In genomic region chr9:106916491-106917235, GRCh38 we compare ENCODE assay signal across 9 cellular contexts. TPM values are rescaled to one million over a fixed set of nuclear protein-coding genes. Genes with fewer than 3 reads are reported as not detected.
DNase-seq lines count a peak whose midpoint lies in the region; ATAC-seq and TF ChIP-seq lines count a peak whose summit lies in the region.
"Had no signal": no experiment of that assay in that cellular context is flagged by ENCODE, and none has a peak within 500 bp of the region (broad histone marks: within the 10 kb centered on the region; RNA-seq: fewer than 3 reads in every experiment).

No MANE protein-coding gene starts in this region.

- no peak overlapping the region for H3K4me3 Mint-ChIP-seq in CD8-positive, alpha-beta memory T cell
- no peak overlapping the region for H3K4me3 Mint-ChIP-seq in activated CD4-positive, alpha-beta T cell treated with anti-CD3 and anti-CD28 coated beads, Interleukin-2, amount 10 ng/mL, durations not matched to agents 24 days and 14 days

- CTCF ChIA-PET in CD8-positive, alpha-beta memory T cell (lab: Charles Lee) = no interaction called here

- 38 to 41% methylated on average over 8 of the region's 8 CpGs for WGBS in testis, 2 donors

- H3K27ac ChIP-seq in testis = peak overlapping the region; percentile 14 to 70
- H3K27ac ChIP-seq in CD8-positive, alpha-beta memory T cell (ENCODE audit: low read depth, low read length) = no peak overlapping the region

- H3K4me3 ChIP-seq in astrocyte of the cerebellum (ENCODE audit: low read depth, low read length) = no peak overlapping the region
- no peak overlapping the region for H3K4me3 ChIP-seq in testis
- H3K4me3 ChIP-seq in CD8-positive, alpha-beta memory T cell (ENCODE audit: low read length) = no peak overlapping the region

- H3K9me3 Mint-ChIP-seq in CD8-positive, alpha-beta memory T cell = peaks cover 0 to 5% (median 0%) of the 10 kb centered on the region in 5 donors
- H3K9me3 Mint-ChIP-seq in activated CD4-positive, alpha-beta T cell treated with anti-CD3 and anti-CD28 coated beads, Interleukin-2, amount 10 ng/mL, durations not matched to agents 24 days and 14 days = peaks cover 7% of the 10 kb centered on the region

- no peak overlapping the region for H3K27ac Mint-ChIP-seq in CD8-positive, alpha-beta memory T cell
- H3K27ac Mint-ChIP-seq in activated CD4-positive, alpha-beta T cell treated with anti-CD3 and anti-CD28 coated beads, Interleukin-2, amount 10 ng/mL, durations not matched to agents 24 days and 14 days = no peak overlapping the region

- DNase-seq in HT1080 (ENCODE audit: low read depth) (peak; percentile 91), astrocyte of the cerebellum (ENCODE audit: low read depth) (peak; percentile 65), islet precursor cell (peak; percentile 85), testis (peak; percentile 72)
- no peak for DNase-seq in CD8-positive, alpha-beta memory T cell
- DNase-seq in activated CD4-positive, alpha-beta T cell treated with anti-CD3 and anti-CD28 coated beads, Interleukin-2, amount 10 ng/mL, durations not matched to agents 24 days and 14 days = no peak
- DNase-seq: NCI-H2171; stimulated activated naive CD8-positive, alpha-beta T cell treated with anti-CD3 and anti-CD28 coated beads, Interleukin-15, Interleukin-2, amounts not matched to agents 100 U/mL and 50 U/mL, for 24 hours had no signal

- intact Hi-C loops in testis (cut with DNase I; ENCODE audit: low total_unique reads) = no loop called here
- intact Hi-C loops in activated CD4-positive, alpha-beta T cell treated with anti-CD3 and anti-CD28 coated beads, Interleukin-2, amount 10 ng/mL, durations not matched to agents 24 days and 14 days (cut with micrococcal nuclease) = no loop called here

- peaks cover 28% of the 10 kb centered on the region for H3K4me1 ChIP-seq in testis
- H3K4me1 ChIP-seq in CD8-positive, alpha-beta memory T cell (ENCODE audit: insufficient read depth, low read length) = no peaks in the 10 kb centered on the region

- TF ChIP-seq CTCF in astrocyte of the cerebellum (IDR thresholded peaks at IDR 0.05; ENCODE audit: low read depth, low read length, missing control alignments) (no peak), testis (IDR thresholded peaks at IDR 0.05) (no peak)

- in situ Hi-C loops in astrocyte of the cerebellum (cut with HindIII; ENCODE audit: low sequenced_read_pairs) = no loop called here

- no peaks in the 10 kb centered on the region for H3K36me3 Mint-ChIP-seq in CD8-positive, alpha-beta memory T cell
- no peaks in the 10 kb centered on the region for H3K36me3 Mint-ChIP-seq in activated CD4-positive, alpha-beta T cell treated with anti-CD3 and anti-CD28 coated beads, Interleukin-2, amount 10 ng/mL, durations not matched to agents 24 days and 14 days (ENCODE audit: low read depth)

- ATAC-seq in GM19452 (IDR thresholded peaks at IDR 0.05; ENCODE audit: unreplicated experiment) = no peak
- ATAC-seq: stimulated activated naive CD8-positive, alpha-beta T cell treated with anti-CD3 and anti-CD28 coated beads, Interleukin-15, Interleukin-2, amounts not matched to agents 100 U/mL and 50 U/mL, for 24 hours had no signal

- POLR2A ChIA-PET in CD8-positive, alpha-beta memory T cell (lab: Charles Lee) = no interaction called here

- peaks cover 0 to 5% (median 4%) of the 10 kb centered on the region in 3 donors for H3K4me1 Mint-ChIP-seq in CD8-positive, alpha-beta memory T cell
- no peaks in the 10 kb centered on the region for H3K4me1 Mint-ChIP-seq in activated CD4-positive, alpha-beta T cell treated with anti-CD3 and anti-CD28 coated beads, Interleukin-2, amount 10 ng/mL, durations not matched to agents 24 days and 14 days

- H3K27me3 Mint-ChIP-seq in CD8-positive, alpha-beta memory T cell = no peaks in the 10 kb centered on the region
- H3K27me3 Mint-ChIP-seq in activated CD4-positive, alpha-beta T cell treated with anti-CD3 and anti-CD28 coated beads, Interleukin-2, amount 10 ng/mL, durations not matched to agents 24 days and 14 days = peaks cover 2% of the 10 kb centered on the region

- H3K36me3 ChIP-seq in testis (ENCODE audit: low read depth, missing control alignments) = no peaks in the 10 kb centered on the region
- H3K36me3 ChIP-seq in CD8-positive, alpha-beta memory T cell (ENCODE audit: insufficient read depth, low read length) = no peaks in the 10 kb centered on the region

- TF ChIP-seq POLR2A in testis (IDR thresholded peaks at IDR 0.05) = no peak

- H3K9me3 ChIP-seq in testis = no peaks in the 10 kb centered on the region
- no peaks in the 10 kb centered on the region for H3K9me3 ChIP-seq in CD8-positive, alpha-beta memory T cell (ENCODE audit: low read length)

- H3K27me3 ChIP-seq in testis = no peaks in the 10 kb centered on the region
- no peaks in the 10 kb centered on the region for H3K27me3 ChIP-seq in CD8-positive, alpha-beta memory T cell (ENCODE audit: insufficient read depth, low read length, poor library complexity, severe bottlenecking)

RNA-seq across cellular contexts. Expression of gene ZNF462, which starts 53.7 kb away (rescaled TPM):
- total RNA-seq in HT1080 (2014; rRNA removed; shearing (Covaris generic)) = 11.6 and 11.9 TPM in 2 replicates
- 4.1 and 4.7 TPM in 2 replicates for polyA plus RNA-seq in HT1080 (2015; cell fraction: cytosol; rRNA removed)
- 11.1 and 11.9 TPM in 2 replicates for polyA plus RNA-seq in HT1080 (2015; cell fraction: nucleus; rRNA removed)
- total RNA-seq in testis = 10 to 100 TPM; 53.2 to 61.6 TPM
- 31.5 TPM for polyA plus RNA-seq in testis (ENCODE audit: insufficient read depth, low read depth, low replicate concordance)
- under 1 TPM; 0.13 to 0.18 TPM for total RNA-seq in CD8-positive, alpha-beta memory T cell
- polyA plus RNA-seq in CD8-positive, alpha-beta memory T cell = not detected
- total RNA-seq in activated CD4-positive, alpha-beta T cell treated with anti-CD3 and anti-CD28 coated beads, Interleukin-2, amount 10 ng/mL, durations not matched to agents 24 days and 14 days = 0.37 and 0.50 TPM in 2 replicates

Comparison
In these comparisons a context has a peak if more than half of its experiments do, and no peak if none do; other contexts are left out.
1. DNase-seq: peak in HT1080 (single experiment), astrocyte of the cerebellum (single experiment), islet precursor cell (single experiment) and testis (single experiment); none in CD8-positive, alpha-beta memory T cell (0 of 5) and activated CD4-positive, alpha-beta T cell treated with anti-CD3 and anti-CD28 coated beads, Interleukin-2, amount 10 ng/mL, durations not matched to agents 24 days and 14 days (single experiment).